ENCODE assay signal across 26 cellular contexts in the genomic region with DNA sequence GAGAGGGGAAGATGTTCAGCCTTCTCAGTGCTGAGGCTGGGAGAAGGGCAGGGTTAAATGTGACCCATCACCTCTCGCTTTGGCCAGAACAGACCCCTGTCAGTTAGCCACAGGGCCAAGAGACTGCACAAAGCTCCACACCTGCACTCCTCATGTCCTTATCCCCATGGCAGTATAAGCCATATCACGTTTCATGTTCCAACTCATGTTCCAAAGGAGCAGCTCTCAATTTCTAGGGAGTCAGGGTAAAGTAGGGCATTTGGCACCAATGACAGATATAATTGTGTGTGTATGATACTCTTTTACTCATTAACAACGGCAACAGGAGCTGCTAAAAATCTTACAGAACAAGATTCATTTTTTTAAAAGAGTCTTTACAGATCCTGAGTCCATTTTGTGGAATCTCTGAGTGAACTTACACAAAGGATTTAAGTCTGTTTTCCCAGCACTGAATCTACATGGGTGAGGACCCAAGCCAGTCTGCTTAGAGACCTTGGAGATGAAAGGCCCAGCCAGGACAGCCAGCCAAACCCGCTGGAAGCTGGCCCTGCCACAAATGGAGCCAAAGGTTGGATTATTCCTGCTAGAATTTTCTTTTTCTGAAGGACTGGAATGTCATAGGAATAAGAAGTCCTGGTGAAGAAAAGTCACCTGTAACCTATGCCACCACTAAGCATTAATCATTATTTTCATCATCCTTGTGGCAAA.
DNase-seq lines count a peak whose midpoint lies in the region; ATAC-seq and TF ChIP-seq lines count a peak whose summit lies in the region.
"Had no signal": no experiment of that assay in that cellular context is flagged by ENCODE, and none has a peak within 500 bp of the region (broad histone marks: within the 10 kb centered on the region; RNA-seq: fewer than 3 reads in every experiment).

No MANE protein-coding gene starts in this region.

- H3K4me1 ChIP-seq in mammary epithelial cell (ENCODE audit: insufficient read depth, low read length), result no peaks in the 10 kb centered on the region

- no peak overlapping the region for H2AFZ ChIP-seq in mammary epithelial cell (ENCODE audit: low read depth, low read length)

- no peaks in the 10 kb centered on the region for H3K27me3 ChIP-seq in mammary epithelial cell (ENCODE audit: insufficient read depth, low read length)
- H3K27me3 ChIP-seq: brain microvascular endothelial cell had no signal

- no peak overlapping the region for H3K9ac ChIP-seq in mammary epithelial cell (ENCODE audit: insufficient read depth, low read length)
- H3K9ac ChIP-seq: SK-N-SH had no signal

- peak overlapping the region; percentile 77 for H3K27ac ChIP-seq in caudate nucleus (ENCODE audit: low read depth, low read length)
- no peak overlapping the region for H3K27ac ChIP-seq in substantia nigra (ENCODE audit: low read depth, low read length, poor library complexity, severe bottlenecking)
- H3K27ac ChIP-seq in mammary epithelial cell (ENCODE audit: insufficient read depth, low read depth, low read length), result no peak overlapping the region
- H3K27ac ChIP-seq: 22Rv1, brain microvascular endothelial cell, C4-2B, thoracic aorta had no signal

- H3K9me3 ChIP-seq in mammary epithelial cell (replicated peaks; ENCODE audit: insufficient read depth, low read length), result no peaks in the 10 kb centered on the region
- H3K9me3 ChIP-seq: SK-N-SH, thoracic aorta had no signal

- H4K20me1 ChIP-seq in mammary epithelial cell (ENCODE audit: insufficient read depth, low read length), result no peaks in the 10 kb centered on the region

- WGBS in mammary epithelial cell (ENCODE audit: low coverage, missing lambda C conversion rate), result 44% methylated on average over 4 of the region's 4 CpGs

- H3K4me3 ChIP-seq in mammary epithelial cell (replicated peaks in 1 of 3; ENCODE audit: insufficient read depth in 1 of 3, low read depth in 2 of 3, low read length in 3 of 3), result no peak overlapping the region
- H3K4me3 ChIP-seq: thoracic aorta had no signal

- ATAC-seq in left lobe of liver (peak; percentile 98), HG02798 (IDR thresholded peaks at IDR 0.05; ENCODE audit: poor library complexity, unreplicated experiment) (no peak)
- ATAC-seq: activated T-cell treated with anti-CD3 and anti-CD28 coated beads, Interleukin-2, amount 50 U/mL, for 4 hours; naive thymus-derived CD4-positive, alpha-beta T cell; Right ventricle myocardium inferior had no signal

- intact Hi-C loops in mammary epithelial cell (cut with micrococcal nuclease), result no loop called here

- DNase-seq in NCI-H1092 treated with DMSO at 0.1 percent for 48 hours (lab: John Stamatoyannopoulos, UW), result peak; percentile 28
- DNase-seq in NCI-H1092 (lab: John Stamatoyannopoulos, UW), result no peak
- peak in 28 of 61 donors; percentile 2 to 72 (median 16) for DNase-seq in caudate nucleus (lab: John Stamatoyannopoulos, UW)
- DNase-seq in left lobe of liver (ENCODE audit: low spot score), result peak; percentile 79
- peak in 30 of 49 donors; percentile 2 to 69 (median 25) for DNase-seq in substantia nigra (lab: John Stamatoyannopoulos, UW)
- no peak for DNase-seq in inferior parietal cortex (ENCODE audit: extremely low spot score)
- no peak for DNase-seq in mammary epithelial cell
- DNase-seq: activated B cell treated with CpG ODN at 0.5 μM for 24 hours; activated gamma-delta T cell; activated naive CD8-positive, alpha-beta T cell treated with anti-CD3 and anti-CD28 coated beads, Interleukin-2, amount 10 ng/mL, durations not matched to agents 7 days and 5 days; activated T-cell treated with anti-CD3 and anti-CD28 coated beads, Interleukin-2, amount 50 U/mL, for 4 hours; brain microvascular endothelial cell; COR-L47; DMS53; naive thymus-derived CD4-positive, alpha-beta T cell; NCI-H1930; NCI-H2227 treated with DMSO at 0.1 percent for 48 hours; NCI-H526 treated with DMSO at 0.1 percent for 48 hours; SK-N-SH; stimulated activated CD4-positive, alpha-beta T cell treated with anti-CD3 and anti-CD28 coated beads, Interleukin-1b, Interleukin-23, amount 100 ng/mL, for 48 hours; stimulated activated naive CD4-positive, alpha-beta T cell treated with Interleukin-2 at 50 U/mL for 16 hours had no signal

- BruUV-seq in mammary epithelial cell (replicated peaks; lab: Mats Ljungman, UMichigan), result no TSS peak

- CTCF ChIA-PET in mammary epithelial cell (lab: Charles Lee; ENCODE audit: low non-redundant PET), result no interaction called here

- no peaks in the 10 kb centered on the region for H3K79me2 ChIP-seq in mammary epithelial cell (ENCODE audit: insufficient read depth, low read length)

- H3K4me2 ChIP-seq in mammary epithelial cell (ENCODE audit: insufficient read depth, low read depth, low read length), result no peak overlapping the region
- H3K4me2 ChIP-seq: SK-N-SH had no signal

- dilution Hi-C loops in mammary epithelial cell (cut with HindIII; ENCODE audit: low sequenced_read_pairs), result no loop called here

- no peak for TF ChIP-seq CTCF in mammary epithelial cell (conservative IDR thresholded peaks at IDR 0.05 in 1 of 2, IDR thresholded peaks at IDR 0.05 in 1 of 2; ENCODE audit: extremely low read depth in 1 of 2, insufficient read depth in 1 of 2, low read depth in 1 of 2, low read length in 2 of 2)

- no peaks in the 10 kb centered on the region for H3K36me3 ChIP-seq in mammary epithelial cell (ENCODE audit: insufficient read depth, low read length)
- H3K36me3 ChIP-seq: brain microvascular endothelial cell, thoracic aorta had no signal

- in situ Hi-C loops in mammary epithelial cell (cut with MboI; ENCODE audit: low sequenced_read_pairs in 2 of 2), result no loop called here

Comparison
In these comparisons a context has a peak if more than half of its experiments do, and no peak if none do; other contexts are left out.
1. DNase-seq: peak in NCI-H1092 treated with DMSO at 0.1 percent for 48 hours (single experiment), left lobe of liver (single experiment) and substantia nigra (30 of 49); none in NCI-H1092 (single experiment), inferior parietal cortex (single experiment) and mammary epithelial cell (single experiment).